18 cellular contexts compared by ENCODE assay signal in genomic region chr1:93839756-93840155, GRCh38.
"Had no signal": no experiment of that assay in that cellular context is flagged by ENCODE, and none has a peak within 500 bp of the region (broad histone marks: within the 10 kb centered on the region; RNA-seq: fewer than 3 reads in every experiment).

No MANE protein-coding gene starts in this region.

- H3K27me3 Mint-ChIP-seq: activated naive CD8-positive, alpha-beta T cell treated with anti-CD3 and anti-CD28 coated beads, Interleukin-2, amount 50 U/mL, for 24 hours had no signal

- H3K27ac Mint-ChIP-seq: activated CD4-positive, alpha-beta T cell treated with anti-CD3 and anti-CD28 coated beads, Interleukin-2, amount 10 ng/mL, durations not matched to agents 24 days and 14 days; activated CD8-positive, alpha-beta T cell treated with anti-CD3 and anti-CD28 coated beads, Interleukin-2, amount 10 ng/mL, durations not matched to agents 7 days and 5 days; activated naive CD8-positive, alpha-beta T cell treated with anti-CD3 and anti-CD28 coated beads, Interleukin-2, amount 50 U/mL, for 24 hours; WTC11 had no signal

- DNase-seq: activated CD4-positive, alpha-beta T cell treated with anti-CD3 and anti-CD28 coated beads, Interleukin-2, amount 10 ng/mL, durations not matched to agents 24 days and 14 days; activated CD8-positive, alpha-beta memory T cell treated with anti-CD3 and anti-CD28 coated beads, Interleukin-2, amount 50 U/mL, for 4 hours; activated CD8-positive, alpha-beta T cell treated with anti-CD3 and anti-CD28 coated beads, Interleukin-2, amount 10 ng/mL, durations not matched to agents 7 days and 5 days; activated naive CD4-positive, alpha-beta T cell; activated naive CD8-positive, alpha-beta T cell treated with anti-CD3 and anti-CD28 coated beads, Interleukin-2, amount 50 U/mL, for 24 hours; aorta; hypothalamus; kidney; left lung; mucosa of descending colon; naive thymus-derived CD4-positive, alpha-beta T cell; retina; stimulated activated CD4-positive, alpha-beta T cell treated with anti-CD3 and anti-CD28 coated beads, Interleukin-4, amount 100 ng/mL, for 24 hours; stimulated activated naive CD4-positive, alpha-beta T cell treated with Interleukin-2 at 50 U/mL for 16 hours; T-helper 2 cell; uterus had no signal

- H3K27ac ChIP-seq: left lung, tibial nerve, uterus had no signal

- H3K9me3 ChIP-seq: left lung, mucosa of descending colon, tibial nerve, uterus had no signal

- ATAC-seq: activated CD8-positive, alpha-beta T cell treated with anti-CD3 and anti-CD28 coated beads, Interleukin-2, amount 10 ng/mL, durations not matched to agents 7 days and 5 days; activated naive CD8-positive, alpha-beta T cell treated with anti-CD3 and anti-CD28 coated beads, Interleukin-2, amount 50 U/mL, for 24 hours; mucosa of descending colon; WTC11 had no signal

- H3K27me3 ChIP-seq: left lung, tibial nerve, uterus had no signal

- H3K36me3 ChIP-seq: left lung, tibial nerve, uterus had no signal

- H3K4me3 Mint-ChIP-seq: activated CD4-positive, alpha-beta T cell treated with anti-CD3 and anti-CD28 coated beads, Interleukin-2, amount 10 ng/mL, durations not matched to agents 24 days and 14 days; activated CD8-positive, alpha-beta T cell treated with anti-CD3 and anti-CD28 coated beads, Interleukin-2, amount 10 ng/mL, durations not matched to agents 7 days and 5 days; activated naive CD8-positive, alpha-beta T cell treated with anti-CD3 and anti-CD28 coated beads, Interleukin-2, amount 50 U/mL, for 24 hours; naive thymus-derived CD4-positive, alpha-beta T cell; WTC11 had no signal

- H3K4me3 ChIP-seq: left lung, mucosa of descending colon, tibial nerve, uterus had no signal
